In the genomic region with DNA sequence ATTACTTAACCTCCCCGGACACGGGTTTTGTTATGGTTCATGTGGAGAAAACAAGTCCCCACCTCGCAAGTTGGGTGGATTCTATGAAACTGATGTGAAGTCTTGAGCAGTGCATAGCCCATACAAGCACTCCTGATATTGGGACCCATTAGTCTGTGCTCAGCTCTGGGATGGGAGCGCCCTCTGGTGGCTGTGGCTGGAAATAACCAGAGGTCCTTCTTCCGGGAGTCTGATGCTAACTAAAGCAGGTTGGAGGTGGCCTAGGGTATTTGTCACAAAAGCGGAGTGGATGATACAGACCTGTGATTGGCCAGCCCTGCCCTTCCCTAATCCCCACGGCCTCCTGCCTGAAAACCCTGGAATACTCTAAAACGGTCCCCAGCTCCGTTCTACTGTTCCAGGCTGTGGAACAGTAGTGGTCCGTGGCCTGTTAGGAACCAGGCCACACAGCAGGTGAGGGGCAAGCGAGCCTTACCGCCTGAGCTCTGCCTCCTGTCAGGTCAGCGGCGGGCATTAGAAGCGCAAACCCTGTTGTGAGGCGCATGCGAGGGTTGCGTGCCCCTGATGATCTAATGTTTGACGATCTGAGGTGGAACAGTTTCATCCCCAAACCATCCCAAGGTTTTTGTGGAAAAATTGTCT, we compare ENCODE assay signal across 8 cellular contexts. TPM values are rescaled to one million over a fixed set of nuclear protein-coding genes. Genes with fewer than 3 reads are reported as not detected.
DNase-seq lines count a peak whose midpoint lies in the region; ATAC-seq and TF ChIP-seq lines count a peak whose summit lies in the region.

No MANE protein-coding gene starts in this region.

- no peak overlapping the region for H3K27ac ChIP-seq in BLaER1
- no peak overlapping the region for H3K27ac ChIP-seq in right lobe of liver

- peak; percentile 77 to 88 for DNase-seq in NCI-H526 (lab: John Stamatoyannopoulos, UW)
- DNase-seq in activated CD4-positive, alpha-beta T cell treated with anti-CD3 and anti-CD28 coated beads, Interleukin-2, amount 50 U/mL, for 1 hour = peak; percentile 95
- peak; percentile 92 for DNase-seq in dermis blood vessel endothelial cell
- peak; percentile 86 to 88 (median 87) for DNase-seq in right lobe of liver
- peak; percentile 82 for DNase-seq in stimulated activated CD8-positive, alpha-beta memory T cell treated with anti-CD3 and anti-CD28 coated beads, Interleukin-12 subunit alpha, Interleukin-12 subunit beta, amount 100 ng/mL, for 4 hours (ENCODE audit: low read depth)

- peak; percentile 94 to 97 (median 96) for TF ChIP-seq CTCF in right lobe of liver (IDR thresholded peaks at IDR 0.05)

- H3K36me3 ChIP-seq in BLaER1 (peaks cover 36% of the 10 kb centered on the region), right lobe of liver (peaks cover 0 to 7% (median 3%) of the 10 kb centered on the region in 4 donors)

- 42% methylated on average over 12 of the region's 19 CpGs for WGBS in right lobe of liver (ENCODE audit: insufficient coverage, low coverage, low lambda C conversion rate, missing lambda C conversion rate)

- H3K4me2 ChIP-seq in BLaER1 = peak overlapping the region; percentile 11; the same call in 1 of the 2 replicates

- H3K9me3 ChIP-seq in BLaER1 (no peaks in the 10 kb centered on the region), right lobe of liver (no peaks in the 10 kb centered on the region)

- no peak overlapping the region for H3K4me3 ChIP-seq in BLaER1
- no peak overlapping the region for H3K4me3 ChIP-seq in right lobe of liver

- ATAC-seq in GM19025 (IDR thresholded peaks at IDR 0.05; ENCODE audit: low read depth, unreplicated experiment) (peak; percentile 75), HG03378 (IDR thresholded peaks at IDR 0.05; ENCODE audit: unreplicated experiment) (peak; percentile 87), right lobe of liver (peak; percentile 82 to 91 (median 86))

- no peak overlapping the region for H3K9ac ChIP-seq in BLaER1

- intact Hi-C loops in right lobe of liver (cut with DNase I) = loop anchor here in 1 of 2 donors (5.0 kb wide), 1 partner anchor 37 kb away; no protein-coding TSS in a partner anchor

- H4K20me1 ChIP-seq in BLaER1 = peaks cover 86% of the 10 kb centered on the region

- H3K4me1 ChIP-seq in BLaER1 = peaks cover 80% of the 10 kb centered on the region
- peaks cover 0 to 15% (median 0%) of the 10 kb centered on the region in 4 donors for H3K4me1 ChIP-seq in right lobe of liver

- TF ChIP-seq POLR2A in right lobe of liver (IDR thresholded peaks at IDR 0.05) = no peak

- H3K27me3 ChIP-seq in BLaER1 = no peaks in the 10 kb centered on the region
- H3K27me3 ChIP-seq in right lobe of liver = no peaks in the 10 kb centered on the region

RNA-seq across cellular contexts. Expression of gene SLC48A1, which starts 6.4 kb away (rescaled TPM):
- total RNA-seq in dermis blood vessel endothelial cell (19.2 and 22.1 TPM in 2 replicates), right lobe of liver (10 to 100 TPM; 12.4 to 20.4 (median 18.0) TPM)

RNA-seq across cellular contexts. Expression of gene RAPGEF3, which starts 20.7 kb away (rescaled TPM):
- total RNA-seq in dermis blood vessel endothelial cell (52.0 and 106 TPM in 2 replicates), right lobe of liver (1 to 10 TPM in 5 of 6 experiments, under 1 TPM in 1; 0.81 to 4.6 (median 2.6) TPM)

RNA-seq across cellular contexts. Expression of gene HDAC7, which starts 40.3 kb away (rescaled TPM):
- total RNA-seq in dermis blood vessel endothelial cell (55.0 and 75.4 TPM in 2 replicates), right lobe of liver (10 to 100 TPM in 2 of 6 experiments, 1 to 10 TPM in 4; 6.6 to 18.8 (median 8.4) TPM)

RNA-seq across cellular contexts. Expression of gene ENDOU, which starts 54.1 kb away (rescaled TPM):
- 0.05 TPM in 1 of 2 replicates, not detected in the other for total RNA-seq in dermis blood vessel endothelial cell
- not detected for total RNA-seq in right lobe of liver
